Comparison of ENCODE assay signal across 8 cellular contexts in the genomic region with DNA sequence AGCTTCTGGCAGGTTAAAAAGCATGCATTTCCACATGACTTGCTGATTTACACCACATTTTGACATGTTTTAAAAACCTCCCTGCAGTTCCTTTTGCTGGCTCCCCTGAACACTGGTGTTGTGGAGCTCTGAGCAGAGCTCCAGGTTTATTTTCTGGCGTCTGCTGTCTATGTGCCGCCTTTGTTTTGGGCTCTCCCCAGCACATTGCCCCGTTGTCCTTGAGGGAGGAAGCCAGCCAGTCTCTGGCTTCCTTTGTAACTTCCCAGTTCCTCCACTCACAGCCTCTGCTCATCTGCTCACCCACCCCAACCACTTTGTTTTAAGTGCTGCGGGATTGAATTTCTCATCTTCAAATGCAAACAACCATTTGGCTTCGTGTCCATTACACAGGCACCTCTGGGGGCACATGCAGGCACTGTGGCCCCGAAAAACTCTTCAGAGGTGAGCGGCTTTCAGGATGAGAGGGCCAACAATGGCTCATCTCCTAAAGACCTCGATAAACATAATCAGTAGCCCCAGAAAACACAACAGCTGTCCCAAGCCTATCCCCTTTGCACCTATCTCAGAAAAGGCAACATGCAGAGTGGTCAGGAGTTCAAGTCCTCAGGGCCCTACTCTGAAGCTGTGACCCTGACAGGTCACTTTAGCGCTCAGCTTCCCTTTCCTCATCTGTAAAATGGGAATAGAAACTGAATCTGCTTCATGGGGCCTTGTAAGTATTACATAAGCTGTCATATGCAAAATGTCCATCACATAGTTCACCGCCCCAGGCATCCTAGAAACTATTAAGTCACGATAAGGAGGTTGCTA. TPM values are rescaled to one million over a fixed set of nuclear protein-coding genes. Genes with fewer than 3 reads are reported as not detected.
DNase-seq lines count a peak whose midpoint lies in the region; ATAC-seq and TF ChIP-seq lines count a peak whose summit lies in the region.

No MANE protein-coding gene starts in this region.

- TF ChIP-seq CTCF in CD8-positive, alpha-beta T cell (IDR thresholded peaks at IDR 0.05) = no peak

- no peaks in the 10 kb centered on the region for H3K36me3 ChIP-seq in CD8-positive, alpha-beta T cell (ENCODE audit: insufficient read depth, low read length)

- no peaks in the 10 kb centered on the region for H3K27me3 Mint-ChIP-seq in CD8-positive, alpha-beta T cell (ENCODE audit: low read depth)
- H3K27me3 Mint-ChIP-seq in stimulated activated naive CD8-positive, alpha-beta T cell treated with anti-CD3 and anti-CD28 coated beads, Interleukin-15, amount 100 ng/mL, for 72 hours = peaks cover 9% of the 10 kb centered on the region

- H3K27ac Mint-ChIP-seq in CD8-positive, alpha-beta T cell = peak overlapping the region; percentile 86
- H3K27ac Mint-ChIP-seq in stimulated activated naive CD8-positive, alpha-beta T cell treated with anti-CD3 and anti-CD28 coated beads, Interleukin-15, amount 100 ng/mL, for 72 hours = peak overlapping the region in 1 of 2 donors; percentile 73

- peak overlapping the region; percentile 66 for H3K4me3 Mint-ChIP-seq in CD8-positive, alpha-beta T cell
- H3K4me3 Mint-ChIP-seq in stimulated activated naive CD8-positive, alpha-beta T cell treated with anti-CD3 and anti-CD28 coated beads, Interleukin-15, amount 100 ng/mL, for 72 hours = peak overlapping the region; percentile 25 to 49

- peak in 1 of 7 experiments; percentile 20 for DNase-seq in CD8-positive, alpha-beta T cell
- DNase-seq in NOMO-1 treated with DMSO at 0.1 percent for 48 hours (lab: John Stamatoyannopoulos, UW; ENCODE audit: unreplicated experiment) (peak; percentile 63), caudate nucleus (lab: John Stamatoyannopoulos, UW) (peak in 27 of 61 donors; percentile 12 to 68 (median 32)), kidney glomerular epithelial cell (lab: John Stamatoyannopoulos, UW) (peak; percentile 6)
- no peak for DNase-seq in stimulated activated naive CD8-positive, alpha-beta T cell treated with anti-CD3 and anti-CD28 coated beads, Interleukin-15, amount 100 ng/mL, for 72 hours
- no peak for DNase-seq in activated CD4-positive, alpha-beta T cell treated with anti-CD3 and anti-CD28 coated beads for 48 hours

- H3K9me3 ChIP-seq in CD8-positive, alpha-beta T cell (ENCODE audit: low read length) = no peaks in the 10 kb centered on the region

- peaks cover 3% of the 10 kb centered on the region for H3K36me3 Mint-ChIP-seq in CD8-positive, alpha-beta T cell

- H3K9me3 Mint-ChIP-seq in CD8-positive, alpha-beta T cell = no peaks in the 10 kb centered on the region
- no peaks in the 10 kb centered on the region for H3K9me3 Mint-ChIP-seq in stimulated activated naive CD8-positive, alpha-beta T cell treated with anti-CD3 and anti-CD28 coated beads, Interleukin-15, amount 100 ng/mL, for 72 hours

- no peak for ATAC-seq in CD8-positive, alpha-beta T cell
- ATAC-seq in GM19043 (IDR thresholded peaks at IDR 0.05; ENCODE audit: low read depth, unreplicated experiment) (peak; percentile 25), HG03159 (IDR thresholded peaks at IDR 0.05; ENCODE audit: unreplicated experiment) (peak; percentile 24)
- ATAC-seq in stimulated activated naive CD8-positive, alpha-beta T cell treated with anti-CD3 and anti-CD28 coated beads, Interleukin-15, amount 100 ng/mL, for 72 hours = no peak

- H3K27me3 ChIP-seq in CD8-positive, alpha-beta T cell (ENCODE audit: insufficient read depth, low read length) = no peaks in the 10 kb centered on the region

- peaks cover 40% of the 10 kb centered on the region for H3K4me1 ChIP-seq in CD8-positive, alpha-beta T cell (ENCODE audit: insufficient read depth, low read length)

- intact Hi-C loops in CD8-positive, alpha-beta T cell (cut with DNase I, micrococcal nuclease) = loop anchor here (1.0 to 10.0 kb wide), 12 partner anchors 77 to 780 kb away; partner anchors contain the start of genes LRRC28 (in 2 of the 2), LYSMD4 (in 2 of the 2) and ADAMTS17 (in 1 of the 2)

- H3K4me1 Mint-ChIP-seq in CD8-positive, alpha-beta T cell (ENCODE audit: low read depth) = peaks cover 54% of the 10 kb centered on the region
- peaks cover 43% of the 10 kb centered on the region for H3K4me1 Mint-ChIP-seq in stimulated activated naive CD8-positive, alpha-beta T cell treated with anti-CD3 and anti-CD28 coated beads, Interleukin-15, amount 100 ng/mL, for 72 hours

- no peak overlapping the region for H3K27ac ChIP-seq in CD8-positive, alpha-beta T cell (ENCODE audit: low read depth, low read length)
- H3K27ac ChIP-seq in caudate nucleus (ENCODE audit: low read depth, low read length) = peak overlapping the region; percentile 97

- CTCF ChIA-PET in CD8-positive, alpha-beta T cell (lab: Charles Lee) = interaction anchor here (0.9 to 5.4 kb wide), 2 partner anchors 14 to 140 kb away, joined by 3 to 22 read pairs; no protein-coding TSS in a partner anchor

- POLR2A ChIA-PET in CD8-positive, alpha-beta T cell (lab: Charles Lee) = interaction anchor here (1.0 to 1.4 kb wide), 2 partner anchors 129 to 140 kb away, joined by 3 to 5 read pairs; no protein-coding TSS in a partner anchor

- peak overlapping the region; percentile 48 for H3K4me3 ChIP-seq in CD8-positive, alpha-beta T cell (ENCODE audit: low read depth, low read length)

RNA-seq across cellular contexts. Expression of gene MEF2A, which starts 1.4 kb away (rescaled TPM):
- total RNA-seq in CD8-positive, alpha-beta T cell = 10 to 100 TPM; 20.3 to 24.9 TPM

Comparison
In these comparisons a context has a peak if more than half of its experiments do, and no peak if none do; other contexts are left out.
1. ATAC-seq: peak in GM19043 (single experiment) and HG03159 (single experiment); none in CD8-positive, alpha-beta T cell (single experiment) and stimulated activated naive CD8-positive, alpha-beta T cell treated with anti-CD3 and anti-CD28 coated beads, Interleukin-15, amount 100 ng/mL, for 72 hours (single experiment).
2. DNase-seq: peak in NOMO-1 treated with DMSO at 0.1 percent for 48 hours (single experiment) and kidney glomerular epithelial cell (single experiment); none in stimulated activated naive CD8-positive, alpha-beta T cell treated with anti-CD3 and anti-CD28 coated beads, Interleukin-15, amount 100 ng/mL, for 72 hours (0 of 2) and activated CD4-positive, alpha-beta T cell treated with anti-CD3 and anti-CD28 coated beads for 48 hours (single experiment).